18 cellular contexts compared by ENCODE assay signal in the genomic region with DNA sequence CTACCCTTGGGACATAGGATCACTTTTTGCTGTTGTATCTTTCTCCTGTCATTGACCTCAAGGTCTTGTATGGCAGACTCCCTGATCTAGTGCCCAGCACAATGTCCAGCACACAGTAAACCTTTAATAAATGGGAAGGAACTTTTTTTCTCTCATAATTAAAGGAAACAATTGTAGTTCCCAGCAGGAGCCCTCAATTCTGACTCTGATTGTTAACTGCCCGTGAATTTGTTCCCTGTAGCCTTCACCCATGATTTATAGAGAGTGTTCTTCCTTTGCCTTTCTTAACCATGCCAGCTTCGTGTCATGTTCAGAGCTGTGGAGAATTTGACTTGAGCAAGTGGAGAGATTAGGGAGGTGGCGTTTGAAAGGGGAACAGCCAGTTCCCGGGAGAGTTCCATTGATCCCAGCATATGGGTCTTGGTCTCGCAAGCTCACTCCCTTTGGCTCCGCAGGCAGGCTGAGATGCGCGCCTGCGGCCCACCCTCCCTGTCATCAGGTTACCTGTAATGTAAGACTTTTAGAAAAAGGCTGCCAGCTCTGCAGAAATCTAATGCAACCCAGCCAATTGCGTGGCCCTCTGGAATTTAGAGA.
A peak's percentile ranks its signal among the peaks of the same experiment; 100 is the strongest.
DNase-seq lines count a peak whose midpoint lies in the region; ATAC-seq, FAIRE-seq and TF ChIP-seq lines count a peak whose summit lies in the region.
"Had no signal": no experiment of that assay in that cellular context is flagged by ENCODE, and none has a peak within 500 bp of the region (broad histone marks: within the 10 kb centered on the region; RNA-seq: fewer than 3 reads in every experiment).

No MANE protein-coding gene starts in this region.

- peak; percentile 20; the same call in 1 of the 2 replicates for TF ChIP-seq RAD21 in Ishikawa (IDR thresholded peaks at IDR 0.05; ENCODE audit: low read depth)

- POLR2A ChIA-PET in RWPE1 (lab: Yijun Ruan, JAX; ENCODE audit: low non-redundant PET), result no interaction called here

- TF ChIP-seq CTCF in RWPE1 (conservative IDR thresholded peaks at IDR 0.05; ENCODE audit: low read depth), result no peak

- no peak for ATAC-seq in HG02642 (IDR thresholded peaks at IDR 0.05; ENCODE audit: poor library complexity, unreplicated experiment)
- ATAC-seq: Panc1 had no signal

- DNase-seq in RWPE1 (ENCODE audit: low spot score), result no peak
- peak; percentile 34 for DNase-seq in iPS-NIHi11 (ENCODE audit: low spot score)
- DNase-seq in retina, result peak; percentile 50
- DNase-seq in NCI-H2227 (lab: John Stamatoyannopoulos, UW; ENCODE audit: unreplicated experiment), result no peak
- no peak for DNase-seq in Kasumi-1 (lab: John Stamatoyannopoulos, UW)
- DNase-seq in GM19239 (ENCODE audit: insufficient read length, low spot score), result no peak
- DNase-seq: COR-L47, DMS153, EL, IMR-90, NCI-H1105 treated with DMSO at 0.1 percent for 48 hours, NCI-H1694 treated with DMSO at 0.1 percent for 48 hours, NCI-H774, SHP77, SK-N-SH had no signal

- peak overlapping the region; percentile 59 for H3K27ac ChIP-seq in RWPE1

- FAIRE-seq in GM19239 (lab: Jason Lieb, UNC), result no peak

- CTCF ChIA-PET in RWPE1 (lab: Yijun Ruan, JAX), result no interaction called here

- peak; percentile 59; the same call in 1 of the 2 replicates for TF ChIP-seq EP300 in Ishikawa (IDR thresholded peaks at IDR 0.05; ENCODE audit: borderline replicate concordance)

TF ChIP-seq in Ishikawa, 13 proteins besides CTCF, POLR2A, EP300 and RAD21:
- no peak for TF ChIP-seq EGR1 (IDR thresholded peaks at IDR 0.05)
- TF ChIP-seq CEBPB (IDR thresholded peaks at IDR 0.05), result no peak; the same call in 1 of the 2 replicates
- TF ChIP-seq, protein P1, sequence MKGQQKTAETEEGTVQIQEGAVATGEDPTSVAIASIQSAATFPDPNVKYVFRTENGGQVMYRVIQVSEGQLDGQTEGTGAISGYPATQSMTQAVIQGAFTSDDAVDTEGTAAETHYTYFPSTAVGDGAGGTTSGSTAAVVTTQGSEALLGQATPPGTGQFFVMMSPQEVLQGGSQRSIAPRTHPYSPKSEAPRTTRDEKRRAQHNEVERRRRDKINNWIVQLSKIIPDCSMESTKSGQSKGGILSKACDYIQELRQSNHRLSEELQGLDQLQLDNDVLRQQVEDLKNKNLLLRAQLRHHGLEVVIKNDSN (IDR thresholded peaks at IDR 0.05), result no peak
- TF ChIP-seq TEAD4 (IDR thresholded peaks at IDR 0.05), result no peak
- TF ChIP-seq, protein P2, sequence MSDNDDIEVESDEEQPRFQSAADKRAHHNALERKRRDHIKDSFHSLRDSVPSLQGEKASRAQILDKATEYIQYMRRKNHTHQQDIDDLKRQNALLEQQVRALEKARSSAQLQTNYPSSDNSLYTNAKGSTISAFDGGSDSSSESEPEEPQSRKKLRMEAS (IDR thresholded peaks at IDR 0.05), result peak; percentile 71
- no peak for TF ChIP-seq CREB1 (IDR thresholded peaks at IDR 0.05; ENCODE audit: low read depth)
- peak; percentile 53 for TF ChIP-seq FOXM1 (IDR thresholded peaks at IDR 0.05; ENCODE audit: borderline replicate concordance, low read depth)
- peak; percentile 81 for TF ChIP-seq TCF12 (IDR thresholded peaks at IDR 0.05; ENCODE audit: low read depth)
- TF ChIP-seq TAF1 (IDR thresholded peaks at IDR 0.05; ENCODE audit: low read depth), result no peak
- peak; percentile 27; the same call in 1 of the 2 replicates for TF ChIP-seq YY1 (IDR thresholded peaks at IDR 0.05; ENCODE audit: low read depth)
- peak; percentile 71 for TF ChIP-seq NFIC (IDR thresholded peaks at IDR 0.05)
- TF ChIP-seq, protein P3, sequence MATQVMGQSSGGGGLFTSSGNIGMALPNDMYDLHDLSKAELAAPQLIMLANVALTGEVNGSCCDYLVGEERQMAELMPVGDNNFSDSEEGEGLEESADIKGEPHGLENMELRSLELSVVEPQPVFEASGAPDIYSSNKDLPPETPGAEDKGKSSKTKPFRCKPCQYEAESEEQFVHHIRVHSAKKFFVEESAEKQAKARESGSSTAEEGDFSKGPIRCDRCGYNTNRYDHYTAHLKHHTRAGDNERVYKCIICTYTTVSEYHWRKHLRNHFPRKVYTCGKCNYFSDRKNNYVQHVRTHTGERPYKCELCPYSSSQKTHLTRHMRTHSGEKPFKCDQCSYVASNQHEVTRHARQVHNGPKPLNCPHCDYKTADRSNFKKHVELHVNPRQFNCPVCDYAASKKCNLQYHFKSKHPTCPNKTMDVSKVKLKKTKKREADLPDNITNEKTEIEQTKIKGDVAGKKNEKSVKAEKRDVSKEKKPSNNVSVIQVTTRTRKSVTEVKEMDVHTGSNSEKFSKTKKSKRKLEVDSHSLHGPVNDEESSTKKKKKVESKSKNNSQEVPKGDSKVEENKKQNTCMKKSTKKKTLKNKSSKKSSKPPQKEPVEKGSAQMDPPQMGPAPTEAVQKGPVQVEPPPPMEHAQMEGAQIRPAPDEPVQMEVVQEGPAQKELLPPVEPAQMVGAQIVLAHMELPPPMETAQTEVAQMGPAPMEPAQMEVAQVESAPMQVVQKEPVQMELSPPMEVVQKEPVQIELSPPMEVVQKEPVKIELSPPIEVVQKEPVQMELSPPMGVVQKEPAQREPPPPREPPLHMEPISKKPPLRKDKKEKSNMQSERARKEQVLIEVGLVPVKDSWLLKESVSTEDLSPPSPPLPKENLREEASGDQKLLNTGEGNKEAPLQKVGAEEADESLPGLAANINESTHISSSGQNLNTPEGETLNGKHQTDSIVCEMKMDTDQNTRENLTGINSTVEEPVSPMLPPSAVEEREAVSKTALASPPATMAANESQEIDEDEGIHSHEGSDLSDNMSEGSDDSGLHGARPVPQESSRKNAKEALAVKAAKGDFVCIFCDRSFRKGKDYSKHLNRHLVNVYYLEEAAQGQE (IDR thresholded peaks at IDR 0.05; ENCODE audit: low read depth), result no peak
- no peak for TF ChIP-seq ZBTB7A (IDR thresholded peaks at IDR 0.05; ENCODE audit: low read depth)

Comparison
In these comparisons a context has a peak if more than half of its experiments do, and no peak if none do; other contexts are left out.
1. DNase-seq: peak in iPS-NIHi11 (single experiment) and retina (single experiment); none in RWPE1 (single experiment), NCI-H2227 (single experiment), Kasumi-1 (0 of 2) and GM19239 (single experiment).